13 cellular contexts compared by ENCODE assay signal in the genomic region with DNA sequence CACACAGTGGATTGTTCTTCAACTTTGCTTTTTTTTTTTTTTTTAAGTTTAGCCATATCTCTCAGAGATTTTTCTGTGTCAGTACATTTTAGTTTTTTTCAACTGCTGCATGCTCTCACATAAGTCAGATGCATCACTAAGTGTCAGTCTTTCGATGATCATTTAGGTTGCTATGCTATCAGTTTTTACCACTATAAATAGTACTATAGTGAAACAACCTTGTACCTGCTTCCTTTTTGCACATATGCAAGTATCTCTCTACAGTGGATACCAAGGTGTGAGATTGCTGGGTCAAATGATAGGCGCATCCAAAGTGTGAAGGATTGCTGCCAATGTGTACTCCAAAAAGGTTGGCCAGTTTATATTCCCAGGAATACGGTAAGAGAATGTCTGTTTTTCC. TPM values are rescaled to one million over a fixed set of nuclear protein-coding genes. Genes with fewer than 3 reads are reported as not detected.
DNase-seq lines count a peak whose midpoint lies in the region; ATAC-seq, FAIRE-seq and TF ChIP-seq lines count a peak whose summit lies in the region.
"Had no signal": no experiment of that assay in that cellular context is flagged by ENCODE, and none has a peak within 500 bp of the region (broad histone marks: within the 10 kb centered on the region; RNA-seq: fewer than 3 reads in every experiment).

No MANE protein-coding gene starts in this region.

- H3K4me1 ChIP-seq in astrocyte (ENCODE audit: insufficient read depth, low read length) = peaks cover 36% of the 10 kb centered on the region

- H4K20me1 ChIP-seq in astrocyte (ENCODE audit: insufficient read depth, low read length) = no peaks in the 10 kb centered on the region
- H4K20me1 ChIP-seq: BLaER1 had no signal

- H3K4me1 Mint-ChIP-seq in astrocyte (ENCODE audit: low read depth, unreplicated experiment) = peaks cover 42% of the 10 kb centered on the region
- peaks cover 27% of the 10 kb centered on the region for H3K4me1 Mint-ChIP-seq in nephron progenitor cell

- no peaks in the 10 kb centered on the region for H3K36me3 ChIP-seq in astrocyte (ENCODE audit: insufficient read depth, low read length)
- H3K36me3 ChIP-seq: BLaER1 had no signal

- H3K4me3 Mint-ChIP-seq in astrocyte (ENCODE audit: unreplicated experiment) (no peak overlapping the region), nephron progenitor cell (no peak overlapping the region)
- H3K4me3 Mint-ChIP-seq: activated B cell treated with CpG ODN at 0.5 μM for 24 hours had no signal

- H3K27me3 Mint-ChIP-seq in astrocyte (ENCODE audit: low read depth, unreplicated experiment) = no peaks in the 10 kb centered on the region
- no peaks in the 10 kb centered on the region for H3K27me3 Mint-ChIP-seq in nephron progenitor cell (ENCODE audit: low read depth, poor library complexity)
- H3K27me3 Mint-ChIP-seq: activated B cell treated with CpG ODN at 0.5 μM for 24 hours had no signal

- no peak for FAIRE-seq in astrocyte (lab: Jason Lieb, UNC)

- no peak overlapping the region for H3K9ac ChIP-seq in astrocyte (ENCODE audit: low read length)
- H3K9ac ChIP-seq: BLaER1 had no signal

- H3K27me3 ChIP-seq in astrocyte (ENCODE audit: insufficient read depth, low read length) = no peaks in the 10 kb centered on the region
- H3K27me3 ChIP-seq: BLaER1 had no signal

- peaks cover 2% of the 10 kb centered on the region for H3K36me3 Mint-ChIP-seq in astrocyte (ENCODE audit: low read depth, unreplicated experiment)
- H3K36me3 Mint-ChIP-seq in nephron progenitor cell (ENCODE audit: low read depth) = peaks cover under 1% of the 10 kb centered on the region

- TF ChIP-seq CTCF in astrocyte (IDR thresholded peaks at IDR 0.05; ENCODE audit: insufficient read depth, low read depth, low read length) (no peak), nephron progenitor cell (IDR thresholded peaks at IDR 0.05) (no peak)

- DNase-seq in astrocyte (ENCODE audit: low read depth) = no peak
- DNase-seq in nephron progenitor cell = no peak
- no peak for DNase-seq in activated CD8-positive, alpha-beta memory T cell treated with anti-CD3 and anti-CD28 coated beads, Interleukin-2, amount 50 U/mL, for 48 hours
- DNase-seq in posterior vena cava (ENCODE audit: low spot score) = no peak
- DNase-seq: activated B cell treated with CpG ODN at 0.5 μM for 24 hours; activated naive CD4-positive, alpha-beta T cell; NCI-H1930 had no signal

- H3K9me3 ChIP-seq in astrocyte (ENCODE audit: insufficient read depth, low read depth, low read length) = no peaks in the 10 kb centered on the region
- H3K9me3 ChIP-seq: BLaER1 had no signal

- H3K9me3 Mint-ChIP-seq in astrocyte (ENCODE audit: unreplicated experiment) (no peaks in the 10 kb centered on the region), nephron progenitor cell (no peaks in the 10 kb centered on the region)
- H3K9me3 Mint-ChIP-seq: activated B cell treated with CpG ODN at 0.5 μM for 24 hours had no signal

- no peaks in the 10 kb centered on the region for H3K79me2 ChIP-seq in astrocyte (ENCODE audit: insufficient read depth, low read length)

- intact Hi-C loops in posterior vena cava (cut with DNase I) = no loop called here

- H3K27ac ChIP-seq in astrocyte (ENCODE audit: low read depth, low read length) = peak overlapping the region; percentile 59
- H3K27ac ChIP-seq: BLaER1 had no signal

- no peak for TF ChIP-seq POLR2A in GM18505 (IDR thresholded peaks at IDR 0.05; ENCODE audit: borderline replicate concordance, extremely low read depth, insufficient read depth, insufficient read length)

- H2AFZ ChIP-seq in astrocyte (ENCODE audit: low read depth, low read length) = no peak overlapping the region

- no peak overlapping the region for H3K4me3 ChIP-seq in astrocyte (ENCODE audit: insufficient read depth, low read depth, low read length)
- H3K4me3 ChIP-seq: BLaER1, lung had no signal

- H3K27ac Mint-ChIP-seq in astrocyte (ENCODE audit: unreplicated experiment) (peak overlapping the region; percentile 93), nephron progenitor cell (no peak overlapping the region)

- H3K4me2 ChIP-seq in astrocyte (ENCODE audit: low read length) = no peak overlapping the region

- ATAC-seq in GM18505 (IDR thresholded peaks at IDR 0.05; ENCODE audit: unreplicated experiment) (peak; percentile 54), GM21381 (IDR thresholded peaks at IDR 0.05; ENCODE audit: unreplicated experiment) (peak; percentile 60), HG03025 (IDR thresholded peaks at IDR 0.05; ENCODE audit: low FRiP score, unreplicated experiment) (peak; percentile 73), HG03097 (IDR thresholded peaks at IDR 0.05; ENCODE audit: low FRiP score, unreplicated experiment) (no peak)

RNA-seq across cellular contexts. Expression of a gene that starts 33.5 kb away (rescaled TPM):
- total RNA-seq in astrocyte (49.3 and 58.1 TPM in 2 replicates), posterior vena cava (10 to 100 TPM; 24.7 to 47.4 TPM)
